In genomic region chr6:22943331-22943730, GRCh38 we compare ENCODE assay signal across 21 cellular contexts.
"Had no signal": no experiment of that assay in that cellular context is flagged by ENCODE, and none has a peak within 500 bp of the region (broad histone marks: within the 10 kb centered on the region; RNA-seq: fewer than 3 reads in every experiment).

No MANE protein-coding gene starts in this region.

- H3K9me3 Mint-ChIP-seq: naive thymus-derived CD4-positive, alpha-beta T cell had no signal

- H3K4me1 ChIP-seq: colonic mucosa, esophagus muscularis mucosa, foreskin keratinocyte, left ventricle myocardium inferior, lower lobe of right lung, suprapubic skin, thyroid gland, upper lobe of left lung, uterus had no signal

- H3K4me3 Mint-ChIP-seq: immature natural killer cell; memory B cell; naive thymus-derived CD4-positive, alpha-beta T cell; neural crest cell; stimulated activated effector memory CD8-positive, alpha-beta T cell treated with anti-CD3 and anti-CD28 coated beads, Interleukin-12 subunit alpha, Interleukin-12 subunit beta, amount 100 ng/mL, for 72 hours had no signal

- H3K36me3 ChIP-seq: colonic mucosa, esophagus muscularis mucosa, left ventricle myocardium inferior, lower lobe of right lung, suprapubic skin, thyroid gland, upper lobe of left lung, uterus had no signal

- H3K27me3 Mint-ChIP-seq: memory B cell; naive thymus-derived CD4-positive, alpha-beta T cell had no signal

- H3K27ac ChIP-seq: colonic mucosa, esophagus muscularis mucosa, foreskin keratinocyte, left ventricle myocardium inferior, lower lobe of right lung, suprapubic skin, thyroid gland, upper lobe of left lung, uterus had no signal

- H3K27ac Mint-ChIP-seq: immature natural killer cell; memory B cell; naive thymus-derived CD4-positive, alpha-beta T cell; stimulated activated effector memory CD8-positive, alpha-beta T cell treated with anti-CD3 and anti-CD28 coated beads, Interleukin-12 subunit alpha, Interleukin-12 subunit beta, amount 100 ng/mL, for 72 hours had no signal

- FAIRE-seq: kidney had no signal

- H3K9me3 ChIP-seq: colonic mucosa, esophagus muscularis mucosa, left ventricle myocardium inferior, lower lobe of right lung, suprapubic skin, thyroid gland, upper lobe of left lung, uterus had no signal

- H3K27me3 ChIP-seq: colonic mucosa, esophagus muscularis mucosa, foreskin keratinocyte, suprapubic skin, thyroid gland, upper lobe of left lung, uterus had no signal

- H3K4me3 ChIP-seq: colonic mucosa, esophagus muscularis mucosa, left ventricle myocardium inferior, lower lobe of right lung, suprapubic skin, thyroid gland, upper lobe of left lung, uterus had no signal

- H3K4me1 Mint-ChIP-seq: immature natural killer cell; memory B cell; naive thymus-derived CD4-positive, alpha-beta T cell; neural crest cell; stimulated activated effector memory CD8-positive, alpha-beta T cell treated with anti-CD3 and anti-CD28 coated beads, Interleukin-12 subunit alpha, Interleukin-12 subunit beta, amount 100 ng/mL, for 72 hours had no signal

- H3K36me3 Mint-ChIP-seq: immature natural killer cell; memory B cell; naive thymus-derived CD4-positive, alpha-beta T cell; stimulated activated effector memory CD8-positive, alpha-beta T cell treated with anti-CD3 and anti-CD28 coated beads, Interleukin-12 subunit alpha, Interleukin-12 subunit beta, amount 100 ng/mL, for 72 hours had no signal

- DNase-seq: colonic mucosa; effector CD8-positive, alpha-beta T cell; foreskin keratinocyte; immature natural killer cell; kidney; left cardiac atrium; left ventricle myocardium inferior; lower lobe of right lung; naive thymus-derived CD4-positive, alpha-beta T cell; right cardiac atrium; stimulated activated CD4-positive, alpha-beta T cell treated with anti-CD3 and anti-CD28 coated beads, Interleukin-4, amount 100 ng/mL, for 1 hour; stimulated activated CD8-positive, alpha-beta memory T cell treated with anti-CD3 and anti-CD28 coated beads, Interleukin-4, amount 100 ng/mL, for 48 hours; stimulated activated naive CD8-positive, alpha-beta T cell treated with anti-CD3 and anti-CD28 coated beads, Interleukin-15, Interleukin-2, amounts not matched to agents 100 U/mL and 50 U/mL, for 24 hours; thyroid gland; upper lobe of left lung; uterus had no signal

- ATAC-seq: foreskin keratinocyte; left cardiac atrium; lower lobe of right lung; naive thymus-derived CD4-positive, alpha-beta T cell; right cardiac atrium; stimulated activated effector memory CD8-positive, alpha-beta T cell treated with anti-CD3 and anti-CD28 coated beads, Interleukin-12 subunit alpha, Interleukin-12 subunit beta, amount 100 ng/mL, for 72 hours; stimulated activated naive CD8-positive, alpha-beta T cell treated with anti-CD3 and anti-CD28 coated beads, Interleukin-15, Interleukin-2, amounts not matched to agents 100 U/mL and 50 U/mL, for 24 hours had no signal
